In the genomic region with DNA sequence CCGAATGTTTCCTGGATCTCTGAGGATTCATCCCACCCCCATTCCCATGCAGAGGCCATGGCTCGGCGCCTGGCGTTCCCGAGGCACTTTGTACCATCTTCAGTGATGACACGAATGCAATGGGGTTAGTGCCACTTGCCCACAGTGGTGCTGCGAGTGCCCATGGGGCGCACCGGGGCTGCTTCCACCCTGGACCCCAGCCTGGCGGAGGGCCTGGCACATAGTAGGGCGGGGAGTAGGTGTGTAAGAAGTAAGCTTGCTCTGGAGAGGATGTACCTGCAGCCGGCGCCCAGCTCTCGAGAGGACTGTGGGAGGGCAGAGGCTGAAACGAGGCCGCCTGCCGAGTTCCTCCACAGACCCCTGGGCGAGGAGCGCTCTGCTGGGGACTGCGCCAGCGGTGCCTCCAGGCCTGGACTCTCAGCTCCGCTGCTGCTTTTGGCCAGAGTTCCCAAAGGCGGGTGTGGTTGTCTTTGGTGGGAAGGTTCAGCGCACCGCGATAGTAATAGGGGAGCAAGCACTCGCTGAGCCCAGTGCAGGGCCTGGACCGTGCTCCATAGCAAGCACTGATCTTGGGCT, we compare ENCODE assay signal across 21 cellular contexts. TPM values are rescaled to one million over a fixed set of nuclear protein-coding genes. Genes with fewer than 3 reads are reported as not detected.
"Had no signal": no experiment of that assay in that cellular context is flagged by ENCODE, and none has a peak within 500 bp of the region (broad histone marks: within the 10 kb centered on the region; RNA-seq: fewer than 3 reads in every experiment).

No MANE protein-coding gene starts in this region.

- H3K27ac ChIP-seq: brain microvascular endothelial cell, esophagus muscularis mucosa, psoas muscle had no signal

- H3K9me3 Mint-ChIP-seq: activated CD4-positive, alpha-beta T cell treated with anti-CD3 and anti-CD28 coated beads, Interleukin-2, amount 10 ng/mL, durations not matched to agents 7 days and 5 days; naive thymus-derived CD4-positive, alpha-beta T cell; type B pancreatic cell had no signal

- H3K4me1 ChIP-seq: psoas muscle had no signal

- H3K4me3 Mint-ChIP-seq: activated CD4-positive, alpha-beta T cell treated with anti-CD3 and anti-CD28 coated beads, Interleukin-2, amount 10 ng/mL, durations not matched to agents 7 days and 5 days; activated naive CD8-positive, alpha-beta T cell; naive thymus-derived CD4-positive, alpha-beta T cell; type B pancreatic cell had no signal

- H3K27me3 Mint-ChIP-seq: activated naive CD8-positive, alpha-beta T cell; type B pancreatic cell had no signal

- H3K9me3 ChIP-seq: esophagus muscularis mucosa, psoas muscle had no signal

- FAIRE-seq: endometrium had no signal

- H3K27ac Mint-ChIP-seq: activated CD4-positive, alpha-beta T cell treated with anti-CD3 and anti-CD28 coated beads, Interleukin-2, amount 10 ng/mL, durations not matched to agents 7 days and 5 days; activated naive CD8-positive, alpha-beta T cell; type B pancreatic cell had no signal

- H3K27me3 ChIP-seq: brain microvascular endothelial cell had no signal

- DNase-seq: activated CD4-positive, alpha-beta T cell treated with anti-CD3 and anti-CD28 coated beads, Interleukin-2, amount 10 ng/mL, durations not matched to agents 7 days and 5 days; activated gamma-delta T cell; activated T-cell treated with anti-CD3 and anti-CD28 coated beads, Interleukin-2, amount 50 U/mL, for 48 hours; amygdala; brain microvascular endothelial cell; mammary epithelial cell; naive thymus-derived CD4-positive, alpha-beta T cell; nucleus accumbens; psoas muscle; stimulated activated CD4-positive, alpha-beta T cell treated with anti-CD3 and anti-CD28 coated beads, Interleukin-12 subunit alpha, Interleukin-12 subunit beta, amount 100 ng/mL, for 4 hours; stimulated activated naive CD4-positive, alpha-beta T cell treated with Interleukin-2 at 50 U/mL for 16 hours had no signal

- ATAC-seq: left lobe of liver; naive thymus-derived CD4-positive, alpha-beta T cell; psoas muscle; SK-N-SH treated with all-trans-retinoic acid at 6 μM for 48 hours had no signal

- H3K4me3 ChIP-seq: esophagus muscularis mucosa, psoas muscle had no signal

RNA-seq across cellular contexts. Expression of a gene that starts 5.5 kb away (rescaled TPM):
- total RNA-seq: chondrocyte, esophagus muscularis mucosa, fibroblast of villous mesenchyme had no signal
- polyA plus RNA-seq: mammary epithelial cell; naive thymus-derived CD4-positive, alpha-beta T cell; psoas muscle had no signal

RNA-seq across cellular contexts. Expression of a gene that starts 15.2 kb away (rescaled TPM):
- total RNA-seq: activated CD4-positive, alpha-beta T cell treated with anti-CD3 and anti-CD28 coated beads, Interleukin-2, amount 10 ng/mL, durations not matched to agents 7 days and 5 days; chondrocyte; fibroblast of villous mesenchyme; mammary epithelial cell; mononuclear cell had no signal
- polyA plus RNA-seq: mammary epithelial cell had no signal

RNA-seq across cellular contexts. Expression of a gene that starts 48.3 kb away (rescaled TPM):
- total RNA-seq: activated CD4-positive, alpha-beta T cell treated with anti-CD3 and anti-CD28 coated beads, Interleukin-2, amount 10 ng/mL, durations not matched to agents 7 days and 5 days; chondrocyte; esophagus muscularis mucosa; fibroblast of villous mesenchyme; left lobe of liver; mammary epithelial cell; naive thymus-derived CD4-positive, alpha-beta T cell; psoas muscle; T-helper 1 cell treated with Interleukin-12 subunit alpha and Interleukin-12 subunit beta and Interleukin-4 antibody, amounts not matched to agents 30 ng/mL and 1 ng/mL, for 36 hours had no signal
- polyA plus RNA-seq: mammary epithelial cell; naive thymus-derived CD4-positive, alpha-beta T cell had no signal
